35 cellular contexts compared by ENCODE assay signal in the genomic region with DNA sequence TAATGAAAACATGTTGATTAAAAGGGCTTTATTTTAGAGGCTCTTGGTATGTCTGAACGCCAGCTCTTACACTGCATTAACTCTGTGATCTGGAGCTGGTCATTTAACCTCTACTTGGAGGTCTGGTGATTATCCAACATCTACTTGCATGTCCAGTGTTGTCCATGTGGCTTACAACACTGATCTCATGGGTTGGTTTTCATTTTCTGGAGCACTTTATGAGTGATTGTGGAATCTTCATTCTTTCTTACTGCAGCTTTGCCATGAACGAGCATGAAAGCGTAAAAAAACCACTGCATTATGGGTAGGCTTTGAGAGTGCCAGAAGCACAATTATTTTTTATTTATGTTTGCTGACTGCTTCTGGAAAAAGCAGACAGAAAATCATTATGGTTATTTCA. TPM values are rescaled to one million over a fixed set of nuclear protein-coding genes. Genes with fewer than 3 reads are reported as not detected.
"Had no signal": no experiment of that assay in that cellular context is flagged by ENCODE, and none has a peak within 500 bp of the region (broad histone marks: within the 10 kb centered on the region; RNA-seq: fewer than 3 reads in every experiment).

No MANE protein-coding gene starts in this region.

- H3K27me3 ChIP-seq: ascending aorta, cardiac muscle cell, MG63 had no signal

- DNase-seq: activated CD4-positive, alpha-beta memory T cell treated with anti-CD3 and anti-CD28 coated beads, Interleukin-2, amount 10 ng/mL, durations not matched to agents 7 days and 5 days; activated CD4-positive, alpha-beta T cell treated with anti-CD3 and anti-CD28 coated beads for 1 hour; activated CD4-positive, alpha-beta T cell treated with anti-CD3 and anti-CD28 coated beads for 48 hours; activated CD4-positive, CD25-positive, alpha-beta regulatory T cell; activated CD8-positive, alpha-beta memory T cell treated with anti-CD3 and anti-CD28 coated beads for 24 hours; activated CD8-positive, alpha-beta memory T cell treated with anti-CD3 and anti-CD28 coated beads, Interleukin-2, amount 10 ng/mL, durations not matched to agents 7 days and 5 days; activated CD8-positive, alpha-beta memory T cell treated with anti-CD3 and anti-CD28 coated beads, Interleukin-2, amount 50 U/mL, for 48 hours; activated effector memory CD4-positive, alpha-beta T cell treated with Interleukin-2 at 50 U/mL for 16 hours; activated naive CD4-positive, alpha-beta T cell treated with anti-CD3 and anti-CD28 coated beads, Interleukin-2, amount 50 U/mL, for 16 hours; activated naive CD8-positive, alpha-beta T cell treated with anti-CD3 and anti-CD28 coated beads for 36 hours; activated T-cell treated with anti-CD3 and anti-CD28 coated beads, Interleukin-2, amount 50 U/mL, for 48 hours; Kasumi-1; KBM-7; MG63; NCI-H1048; NCI-H1105 treated with DMSO at 0.1 percent for 48 hours; NCI-H1436; NCI-H1694; NCI-H1930; NCI-H2081 treated with DMSO at 0.1 percent for 48 hours; NCI-H226; NCI-H446 treated with DMSO at 0.1 percent for 48 hours; NCI-H524; NCI-H748 treated with DMSO at 0.1 percent for 48 hours; NK-92 treated with Interleukin-12 subunit alpha and Interleukin-12 subunit beta, amount 100 ng/mL, for 24 hours; OCI-M1; Right ventricle myocardium superior; T1000; WERI-Rb-1 had no signal

- H3K36me3 ChIP-seq: ascending aorta, cardiac muscle cell, MG63, WERI-Rb-1 had no signal

- H3K9me3 ChIP-seq: ascending aorta, MG63 had no signal

- H3K4me1 ChIP-seq: ascending aorta had no signal

- H3K4me3 ChIP-seq: ascending aorta, cardiac muscle cell, MG63 had no signal

- H3K27ac ChIP-seq: ascending aorta, cardiac muscle cell, SK-N-MC, WERI-Rb-1 had no signal

RNA-seq across cellular contexts. Expression of a gene that starts 4.8 kb away (rescaled TPM):
- total RNA-seq: activated CD4-positive, alpha-beta memory T cell treated with anti-CD3 and anti-CD28 coated beads, Interleukin-2, amount 10 ng/mL, durations not matched to agents 7 days and 5 days; activated CD8-positive, alpha-beta memory T cell treated with anti-CD3 and anti-CD28 coated beads, Interleukin-2, amount 10 ng/mL, durations not matched to agents 7 days and 5 days; activated naive CD8-positive, alpha-beta T cell treated with anti-CD3 and anti-CD28 coated beads for 36 hours; ascending aorta; cardiac muscle cell; Right ventricle myocardium superior; T-helper 1 cell treated with Interleukin-12 subunit alpha and Interleukin-12 subunit beta and Interleukin-4 antibody, amounts not matched to agents 30 ng/mL and 1 ng/mL, for 36 hours; T-helper 2 cell treated with Interferon-gamma antibody and Interleukin-4, amounts not matched to agents 100 ng/mL and 5 ng/mL, for 36 hours had no signal
- polyA plus RNA-seq: adipose tissue, cardiac muscle cell had no signal
